In genomic region chr6:137241481-137242011, GRCh38 we compare ENCODE assay signal across 15 cellular contexts. TPM values are rescaled to one million over a fixed set of nuclear protein-coding genes. Genes with fewer than 3 reads are reported as not detected.
DNase-seq lines count a peak whose midpoint lies in the region; ATAC-seq and TF ChIP-seq lines count a peak whose summit lies in the region.
"Had no signal": no experiment of that assay in that cellular context is flagged by ENCODE, and none has a peak within 500 bp of the region (broad histone marks: within the 10 kb centered on the region; RNA-seq: fewer than 3 reads in every experiment).

No MANE protein-coding gene starts in this region.

- TF ChIP-seq CTCF in Caco-2 (IDR thresholded peaks at IDR 0.05; ENCODE audit: insufficient read depth in 1 of 2, low read depth in 1 of 2, low read length in 1 of 2, severe bottlenecking in 1 of 2, unreplicated experiment in 1 of 2) (no peak), WTC11 (IDR thresholded peaks at IDR 0.05) (no peak), fibroblast of villous mesenchyme (IDR thresholded peaks at IDR 0.05; ENCODE audit: insufficient read depth, low read depth, low read length) (no peak)

- H3K4me3 ChIP-seq in Caco-2 (ENCODE audit: low read depth, low read length) (no peak overlapping the region), fibroblast of villous mesenchyme (ENCODE audit: low read depth, low read length) (no peak overlapping the region)
- H3K4me3 ChIP-seq: BLaER1, psoas muscle, testis had no signal

- H3K27me3 Mint-ChIP-seq in Caco-2 (ENCODE audit: insufficient read depth, unreplicated experiment) = no peaks in the 10 kb centered on the region
- no peaks in the 10 kb centered on the region for H3K27me3 Mint-ChIP-seq in WTC11 (ENCODE audit: low read depth)
- H3K27me3 Mint-ChIP-seq in T-helper 2 cell treated with Interferon-gamma antibody and Interleukin-4, amounts not matched to agents 5 μg/mL and 100 μg/mL, for 36 hours (ENCODE audit: low read depth) = no peaks in the 10 kb centered on the region

- CTCF ChIA-PET in Caco-2 (lab: Charles Lee) = interaction anchor here (0.6 to 1.1 kb wide), 8 partner anchors 15 to 626 kb away, joined by 3 to 8 read pairs (median 4); no protein-coding TSS in a partner anchor
- CTCF ChIA-PET in WTC11 (lab: Charles Lee) = no interaction called here

- peaks cover 33% of the 10 kb centered on the region for H3K4me1 Mint-ChIP-seq in Caco-2 (ENCODE audit: low read depth, unreplicated experiment)
- H3K4me1 Mint-ChIP-seq in WTC11 = 0 out of 2 replicates have a peak, but pooled peaks cover 4% of the 10 kb centered on the region
- peaks cover 7% of the 10 kb centered on the region for H3K4me1 Mint-ChIP-seq in T-helper 2 cell treated with Interferon-gamma antibody and Interleukin-4, amounts not matched to agents 5 μg/mL and 100 μg/mL, for 36 hours (ENCODE audit: low read depth)

- DNase-seq in Caco-2 = peak; percentile 79 to 82
- no peak for DNase-seq in WTC11 (ENCODE audit: low spot score)
- DNase-seq in fibroblast of villous mesenchyme (ENCODE audit: low read depth) = peak; percentile 23
- DNase-seq in renal cortical epithelial cell (ENCODE audit: low read depth) = peak; percentile 59
- DNase-seq in HCEC 1CT = no peak
- no peak for DNase-seq in T-helper 2 cell treated with Interferon-gamma antibody and Interleukin-4, amounts not matched to agents 5 μg/mL and 100 μg/mL, for 36 hours (ENCODE audit: low spot score)
- no peak for DNase-seq in NAMALWA (ENCODE audit: low spot score)
- DNase-seq: activated CD4-positive, alpha-beta T cell treated with anti-CD3 and anti-CD28 coated beads, Interleukin-2, amount 50 U/mL, for 1 hour; cortex of kidney; NCI-H1417 treated with DMSO at 0.1 percent for 48 hours; NCI-H82; psoas muscle; testis had no signal

- H3K27ac Mint-ChIP-seq in Caco-2 (ENCODE audit: unreplicated experiment) = peak overlapping the region; percentile 85
- no peak overlapping the region for H3K27ac Mint-ChIP-seq in WTC11
- H3K27ac Mint-ChIP-seq in T-helper 2 cell treated with Interferon-gamma antibody and Interleukin-4, amounts not matched to agents 5 μg/mL and 100 μg/mL, for 36 hours = no peak overlapping the region

- peaks cover 35% of the 10 kb centered on the region for H3K9me3 Mint-ChIP-seq in Caco-2 (ENCODE audit: unreplicated experiment)
- peaks cover 24% of the 10 kb centered on the region for H3K9me3 Mint-ChIP-seq in WTC11
- H3K9me3 Mint-ChIP-seq in T-helper 2 cell treated with Interferon-gamma antibody and Interleukin-4, amounts not matched to agents 5 μg/mL and 100 μg/mL, for 36 hours = peaks cover 6% of the 10 kb centered on the region

- H3K4me1 ChIP-seq in Caco-2 = peaks cover 75% of the 10 kb centered on the region
- H3K4me1 ChIP-seq: psoas muscle had no signal

- H3K36me3 Mint-ChIP-seq in Caco-2 (ENCODE audit: insufficient read depth, unreplicated experiment) = peaks cover 12% of the 10 kb centered on the region
- peaks cover 3% of the 10 kb centered on the region; the same call in 1 of the 2 replicates for H3K36me3 Mint-ChIP-seq in WTC11
- H3K36me3 Mint-ChIP-seq in T-helper 2 cell treated with Interferon-gamma antibody and Interleukin-4, amounts not matched to agents 5 μg/mL and 100 μg/mL, for 36 hours (ENCODE audit: low read depth) = peaks cover 4% of the 10 kb centered on the region

- intact Hi-C loops in Caco-2 (cut with micrococcal nuclease; ENCODE audit: unreplicated experiment) = loop anchor here (1.0 kb wide), 1 partner anchor 22 kb away; the partner anchor contains the start of gene IFNGR1

- H3K27me3 ChIP-seq in Caco-2 (replicated peaks; ENCODE audit: control insufficient read depth, insufficient read depth, low read length) = no peaks in the 10 kb centered on the region
- H3K27me3 ChIP-seq: BLaER1, testis had no signal

- ATAC-seq in WTC11 (no peak), GM21723 (IDR thresholded peaks at IDR 0.05; ENCODE audit: unreplicated experiment) (no peak)
- ATAC-seq: psoas muscle had no signal

- H3K9me3 ChIP-seq in Caco-2 = no peaks in the 10 kb centered on the region
- H3K9me3 ChIP-seq: psoas muscle, testis had no signal

- POLR2A ChIA-PET in Caco-2 (lab: Charles Lee) (interaction anchor here (0.7 to 1.2 kb wide), 2 partner anchors 22 to 24 kb away, joined by 4 to 9 read pairs; no protein-coding TSS in a partner anchor), WTC11 (lab: Charles Lee) (no interaction called here)

- no peaks in the 10 kb centered on the region; the same call in 1 of the 2 replicates for H3K36me3 ChIP-seq in Caco-2 (ENCODE audit: control insufficient read depth, insufficient read depth, low read length)
- H3K36me3 ChIP-seq: BLaER1 had no signal

- peak overlapping the region; percentile 27 for H3K4me3 Mint-ChIP-seq in Caco-2 (ENCODE audit: unreplicated experiment)
- H3K4me3 Mint-ChIP-seq in WTC11 = no peak overlapping the region
- no peak overlapping the region for H3K4me3 Mint-ChIP-seq in T-helper 2 cell treated with Interferon-gamma antibody and Interleukin-4, amounts not matched to agents 5 μg/mL and 100 μg/mL, for 36 hours

- no TSS peak for BruUV-seq in Caco-2 (replicated peaks; lab: Mats Ljungman, UMichigan)

TF ChIP-seq in WTC11, 78 proteins besides CTCF, POLR2A, EP300 and RAD21:
- TF ChIP-seq HMGXB4 (CRISPR knock-in tag; IDR thresholded peaks at IDR 0.05) = no peak
- TF ChIP-seq GABPB1 (CRISPR knock-in tag; IDR thresholded peaks at IDR 0.05) = peak; percentile 44; the same call in 1 of the 2 replicates
- TF ChIP-seq ZBTB43 (CRISPR knock-in tag; IDR thresholded peaks at IDR 0.05) = no peak
- no peak for TF ChIP-seq PREB (CRISPR knock-in tag; IDR thresholded peaks at IDR 0.05; ENCODE audit: borderline replicate concordance)

RNA-seq across cellular contexts. Expression of gene IFNGR1, which starts 22.4 kb away (rescaled TPM):
- total RNA-seq in Caco-2 (2022) (56.9 and 58.0 TPM in 2 replicates), WTC11 (2021) (15.7 to 17.6 TPM (median 17.5 TPM) in 3 replicates), fibroblast of villous mesenchyme (26.7 and 47.5 TPM in 2 replicates), renal cortical epithelial cell (124 and 143 TPM in 2 replicates)

Comparison
In these comparisons a context has a peak if more than half of its experiments do, and no peak if none do; other contexts are left out.
1. DNase-seq: peak in Caco-2 (2 of 2), fibroblast of villous mesenchyme (single experiment) and renal cortical epithelial cell (single experiment); none in WTC11 (single experiment), HCEC 1CT (single experiment), T-helper 2 cell treated with Interferon-gamma antibody and Interleukin-4, amounts not matched to agents 5 μg/mL and 100 μg/mL, for 36 hours (single experiment) and NAMALWA (single experiment).